In the genomic region with DNA sequence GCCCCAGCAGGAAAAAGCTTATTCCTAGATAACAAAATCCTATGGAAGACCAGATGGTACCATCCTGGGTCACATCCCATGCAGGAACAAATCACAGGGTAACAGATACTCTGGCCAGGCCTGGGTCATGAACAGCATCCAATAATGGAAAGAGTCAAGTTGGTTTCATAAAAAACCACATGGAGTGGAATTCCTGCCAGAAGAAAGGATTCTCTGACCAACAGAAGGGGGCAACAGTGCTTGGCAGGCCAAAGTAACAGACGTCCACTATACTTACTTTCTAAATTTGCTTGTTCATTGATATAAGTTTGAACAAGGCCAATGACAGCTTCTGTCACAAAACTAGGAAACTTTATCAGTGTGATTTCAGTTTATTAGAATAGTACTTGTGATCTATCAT, we compare ENCODE assay signal across 20 cellular contexts.
DNase-seq lines count a peak whose midpoint lies in the region; TF ChIP-seq lines count a peak whose summit lies in the region.
"Had no signal": no experiment of that assay in that cellular context is flagged by ENCODE, and none has a peak within 500 bp of the region (broad histone marks: within the 10 kb centered on the region; RNA-seq: fewer than 3 reads in every experiment).

No MANE protein-coding gene starts in this region.

- intact Hi-C loops in OCI-LY7 (cut with micrococcal nuclease; ENCODE audit: unreplicated experiment) = no loop called here
- intact Hi-C loops in prostate gland (cut with DNase I) = no loop called here

- DNase-seq in G401 (ENCODE audit: low spot score) = peak; percentile 39
- peak; percentile 28 for DNase-seq in astrocyte of the cerebellum (ENCODE audit: low read depth)
- peak in 1 of 2 donors; percentile 64 for DNase-seq in fibroblast of lung (ENCODE audit: low read depth in 2 of 2)
- DNase-seq in osteocyte (ENCODE audit: extremely low spot score, unreplicated experiment) = no peak
- no peak for DNase-seq in OCI-LY7 (ENCODE audit: low spot score)
- no peak for DNase-seq in NCI-H524 treated with DMSO at 0.1 percent for 48 hours (lab: John Stamatoyannopoulos, UW)
- no peak for DNase-seq in prostate gland (ENCODE audit: low spot score)
- DNase-seq in DMS153 (lab: John Stamatoyannopoulos, UW) = no peak
- DNase-seq: Calu3; effector CD8-positive, alpha-beta T cell; left cardiac atrium; mucosa of descending colon; NCI-H2081 treated with DMSO at 0.1 percent for 48 hours; NCI-H526; SJCRH30; T-helper 9 cell; uterus had no signal

- no peaks in the 10 kb centered on the region for H3K36me3 Mint-ChIP-seq in osteocyte (ENCODE audit: unreplicated experiment)

- WGBS in prostate gland = 76% methylated on average over 1 of the region's 1 CpG

- peaks cover 5% of the 10 kb centered on the region for H3K4me1 Mint-ChIP-seq in osteocyte (ENCODE audit: unreplicated experiment)

- in situ Hi-C loops in G401 (cut with HindIII; ENCODE audit: low sequenced_read_pairs) (no loop called here), astrocyte of the cerebellum (cut with HindIII; ENCODE audit: low sequenced_read_pairs) (no loop called here)

- H3K27me3 Mint-ChIP-seq in osteocyte (ENCODE audit: unreplicated experiment) = no peaks in the 10 kb centered on the region

- no peak overlapping the region for H3K4me3 Mint-ChIP-seq in osteocyte (ENCODE audit: unreplicated experiment)
- H3K4me3 Mint-ChIP-seq: activated naive CD8-positive, alpha-beta T cell had no signal

- peak; percentile 41 for TF ChIP-seq CTCF in astrocyte of the cerebellum (IDR thresholded peaks at IDR 0.05; ENCODE audit: low read depth, low read length, missing control alignments)
- peak; percentile 41 to 42 for TF ChIP-seq CTCF in fibroblast of lung (conservative IDR thresholded peaks at IDR 0.05 in 1 of 2, IDR thresholded peaks at IDR 0.05 in 1 of 2; ENCODE audit: low read depth in 1 of 2, low read length in 2 of 2)
- TF ChIP-seq CTCF in osteocyte (IDR thresholded peaks at IDR 0.05) = peak; percentile 31
- TF ChIP-seq CTCF in OCI-LY7 (conservative IDR thresholded peaks at IDR 0.05; ENCODE audit: low read length) = no peak
- no peak for TF ChIP-seq CTCF in prostate gland (IDR thresholded peaks at IDR 0.05)

- H3K9ac ChIP-seq in fibroblast of lung (ENCODE audit: insufficient read depth, low read length) = no peak overlapping the region

- H3K27ac Mint-ChIP-seq in osteocyte (ENCODE audit: unreplicated experiment) = no peak overlapping the region
- H3K27ac Mint-ChIP-seq: activated naive CD8-positive, alpha-beta T cell had no signal

- BruUV-seq in OCI-LY7 (replicated peaks; lab: Mats Ljungman, UMichigan) = no TSS peak

- H3K9me2 ChIP-seq in OCI-LY7 (ENCODE audit: insufficient read depth, low read length) = no peaks in the 10 kb centered on the region

- peaks cover 5% of the 10 kb centered on the region for H3K4me1 ChIP-seq in fibroblast of lung (ENCODE audit: control insufficient read depth, extremely low read depth, insufficient read depth, low read length)
- no peaks in the 10 kb centered on the region for H3K4me1 ChIP-seq in OCI-LY7 (ENCODE audit: insufficient read depth, low read length, poor library complexity, severe bottlenecking)
- peaks cover 5% of the 10 kb centered on the region for H3K4me1 ChIP-seq in prostate gland (replicated peaks)
- H3K4me1 ChIP-seq: SJCRH30, uterus had no signal

- H3K27me3 ChIP-seq in fibroblast of lung (ENCODE audit: control insufficient read depth, insufficient read depth, low read length) (no peaks in the 10 kb centered on the region), prostate gland (replicated peaks; ENCODE audit: insufficient read depth) (no peaks in the 10 kb centered on the region)
- H3K27me3 ChIP-seq: SJCRH30, uterus had no signal

- H3K9me3 Mint-ChIP-seq in osteocyte (ENCODE audit: unreplicated experiment) = peaks cover 6% of the 10 kb centered on the region

- CTCF ChIA-PET in OCI-LY7 (lab: Charles Lee; ENCODE audit: unreplicated experiment) = no interaction called here

- H3K36me3 ChIP-seq in fibroblast of lung (ENCODE audit: control insufficient read depth, insufficient read depth, low read length) (no peaks in the 10 kb centered on the region), OCI-LY7 (ENCODE audit: insufficient read depth, low read length) (no peaks in the 10 kb centered on the region), prostate gland (no peaks in the 10 kb centered on the region)
- H3K36me3 ChIP-seq: SJCRH30, uterus had no signal

- H3K79me2 ChIP-seq in fibroblast of lung (ENCODE audit: control insufficient read depth, insufficient read depth, low read length) (no peaks in the 10 kb centered on the region), OCI-LY7 (ENCODE audit: insufficient read depth, low read depth, low read length) (no peaks in the 10 kb centered on the region)

- no peak overlapping the region for H3K4me2 ChIP-seq in fibroblast of lung (ENCODE audit: extremely low read depth, insufficient read depth, low read length)
- no peak overlapping the region for H3K4me2 ChIP-seq in OCI-LY7 (ENCODE audit: low read length)

- H3K4me3 ChIP-seq in astrocyte of the cerebellum (ENCODE audit: low read depth, low read length) = no peak overlapping the region
- H3K4me3 ChIP-seq in fibroblast of lung (replicated peaks in 1 of 4; ENCODE audit: control extremely low read depth in 1 of 4, insufficient read depth in 1 of 4, low read depth in 3 of 4, low read length in 4 of 4) = no peak overlapping the region
- no peak overlapping the region for H3K4me3 ChIP-seq in OCI-LY7 (ENCODE audit: low read depth, low read length, poor library complexity, severe bottlenecking)
- no peak overlapping the region for H3K4me3 ChIP-seq in prostate gland
- H3K4me3 ChIP-seq: K562, mucosa of descending colon, SJCRH30, uterus had no signal

- H3K27ac ChIP-seq in fibroblast of lung (ENCODE audit: insufficient read depth, low read length) (no peak overlapping the region), OCI-LY7 (ENCODE audit: low read depth, low read length, poor library complexity, severe bottlenecking) (no peak overlapping the region), prostate gland (no peak overlapping the region)
- H3K27ac ChIP-seq: HL-60, SJCRH30 had no signal

- H4K20me1 ChIP-seq in fibroblast of lung (ENCODE audit: control insufficient read depth, extremely low read depth, insufficient read depth, low read length) (no peaks in the 10 kb centered on the region), OCI-LY7 (ENCODE audit: insufficient read depth, low read length) (no peaks in the 10 kb centered on the region)

- H3K9me3 ChIP-seq in fibroblast of lung (ENCODE audit: control insufficient read depth, insufficient read depth, low read depth, low read length) = no peaks in the 10 kb centered on the region
- H3K9me3 ChIP-seq in OCI-LY7 (ENCODE audit: low read length) = no peaks in the 10 kb centered on the region
- no peaks in the 10 kb centered on the region for H3K9me3 ChIP-seq in prostate gland
- H3K9me3 ChIP-seq: mucosa of descending colon, SJCRH30, uterus had no signal

- H2AFZ ChIP-seq in fibroblast of lung (ENCODE audit: low read length) (no peak overlapping the region), OCI-LY7 (ENCODE audit: low read length) (no peak overlapping the region)

- POLR2A ChIA-PET in OCI-LY7 (lab: Charles Lee) = no interaction called here

- no peak for TF ChIP-seq POLR2A in prostate gland (IDR thresholded peaks at IDR 0.05)

Comparison
In these comparisons a context has a peak if more than half of its experiments do, and no peak if none do; other contexts are left out.
1. DNase-seq: peak in G401 (single experiment) and astrocyte of the cerebellum (single experiment); none in osteocyte (single experiment), OCI-LY7 (single experiment), NCI-H524 treated with DMSO at 0.1 percent for 48 hours (single experiment), prostate gland (single experiment) and DMS153 (single experiment).
2. CTCF ChIP-seq: peak in astrocyte of the cerebellum (single experiment), fibroblast of lung (2 of 2) and osteocyte (single experiment); none in OCI-LY7 (single experiment) and prostate gland (0 of 4).